Comparison of ENCODE assay signal across 9 cellular contexts in genomic region chr17:39863918-39864746, GRCh38. TPM values are rescaled to one million over a fixed set of nuclear protein-coding genes. Genes with fewer than 3 reads are reported as not detected.
DNase-seq lines count a peak whose midpoint lies in the region; ATAC-seq, FAIRE-seq and TF ChIP-seq lines count a peak whose summit lies in the region.
"Had no signal": no experiment of that assay in that cellular context is flagged by ENCODE, and none has a peak within 500 bp of the region (broad histone marks: within the 10 kb centered on the region; RNA-seq: fewer than 3 reads in every experiment).

Gene IKZF3 (minus strand): TSS chr17:39864312. CDS start chr17:39864126, 186 bp downstream.

- H4K20me1 ChIP-seq in HCT116 (ENCODE audit: insufficient read depth) (no peaks in the 10 kb centered on the region), neural progenitor cell (ENCODE audit: low read depth) (peaks cover 9% of the 10 kb centered on the region)

- peaks cover 4% of the 10 kb centered on the region for H3K9me3 Mint-ChIP-seq in neural progenitor cell

- 2 to 14% methylated on average over 5 to 50 of the region's 50 CpGs for WGBS in transverse colon (ENCODE audit: low coverage in 1 of 2), 2 donors

- ATAC-seq in HCT116 = peak; percentile 94

- DNase-seq in ELF-1 (ENCODE audit: low read depth, low spot score) (peak; percentile 84), HCT116 (ENCODE audit: low read depth, low spot score) (no peak), NCI-H2171 treated with DMSO at 0.1 percent for 48 hours (lab: John Stamatoyannopoulos, UW) (peak; percentile 31), erythroblast (lab: John Stamatoyannopoulos, UW) (peak; percentile 16 to 17), neural progenitor cell (ENCODE audit: low spot score) (peak; percentile 93), transverse colon (peak; percentile 81), urothelium cell line (ENCODE audit: low spot score) (no peak)

- peak within 1 kb of the TSS in 1 of 2 experiments; percentile 29; a peak in 2 of 4 replicates for H3K4me3 ChIP-seq in HCT116 (replicated peaks in 1 of 2; ENCODE audit: low read depth in 1 of 2, low read length in 2 of 2)
- no peak within 1 kb of the TSS for H3K4me3 ChIP-seq in neural progenitor cell
- peak within 1 kb of the TSS in 3 of 4 donors; percentile 6 to 46 (median 22) for H3K4me3 ChIP-seq in transverse colon

- H3K4me1 ChIP-seq in HCT116 (ENCODE audit: control insufficient read depth in 1 of 2, insufficient read depth in 2 of 2, low read length in 2 of 2) (peaks cover 7 to 14% of the 10 kb centered on the region in 2 experiments; a peak in 3 of 4 replicates), neural progenitor cell (no peaks in the 10 kb centered on the region), transverse colon (peaks cover 0 to 17% (median 8%) of the 10 kb centered on the region in 4 donors)

- H3K4me2 ChIP-seq in HCT116 (ENCODE audit: low read length) = peak within 1 kb of the TSS; percentile 66
- peak within 1 kb of the TSS; percentile 47 for H3K4me2 ChIP-seq in neural progenitor cell

- TF ChIP-seq RAD21 in HCT116 (IDR thresholded peaks at IDR 0.05; ENCODE audit: low read depth) = peak; percentile 63

- H3K36me3 ChIP-seq in HCT116 (ENCODE audit: control insufficient read depth in 1 of 2, insufficient read depth in 2 of 2, low read length in 2 of 2) (no peaks in the 10 kb centered on the region), neural progenitor cell (no peaks in the 10 kb centered on the region), transverse colon (no peaks in the 10 kb centered on the region)

- peaks cover 8% of the 10 kb centered on the region for H3K4me1 Mint-ChIP-seq in neural progenitor cell

- in situ Hi-C loops in transverse colon (cut with MboI; ENCODE audit: low pct_ligation_motif_present in 1 of 4, low pct_unique_long_range_greater_than_20kb in 1 of 4, low sequenced_read_pairs in 3 of 4) = no loop called here

- H3K9me3 ChIP-seq in HCT116 (ENCODE audit: control insufficient read depth in 1 of 2, insufficient read depth in 1 of 2, low read depth in 1 of 2, low read length in 2 of 2) (no peaks in the 10 kb centered on the region), neural progenitor cell (ENCODE audit: low read depth) (no peaks in the 10 kb centered on the region), transverse colon (no peaks in the 10 kb centered on the region)

- POLR2A ChIA-PET in HCT116 (lab: Charles Lee) = no interaction called here
- POLR2A ChIA-PET in activated CD8-positive, alpha-beta memory T cell treated with anti-CD3 and anti-CD28 coated beads for 36 hours (lab: Charles Lee) = interaction anchor here (0.7 to 2.9 kb wide), 5 partner anchors 62 to 109 kb away, joined by 4 to 19 read pairs (median 7); no protein-coding TSS in a partner anchor

- no peak within 1 kb of the TSS for H3K27ac ChIP-seq in HCT116 (ENCODE audit: low read depth, low read length)
- no peak within 1 kb of the TSS for H3K27ac ChIP-seq in neural progenitor cell
- H3K27ac ChIP-seq in transverse colon = peak within 1 kb of the TSS; percentile 31 to 52 (median 44)
- H3K27ac ChIP-seq: epithelial cell of prostate had no signal

- H3K79me2 ChIP-seq in HCT116 (ENCODE audit: insufficient read depth, low read length) (no peaks in the 10 kb centered on the region), neural progenitor cell (ENCODE audit: low read depth) (no peaks in the 10 kb centered on the region)

- H3K36me3 Mint-ChIP-seq in neural progenitor cell = no peaks in the 10 kb centered on the region

- FAIRE-seq in urothelium cell line (lab: Jason Lieb, UNC) = no peak

- no peak for TF ChIP-seq POLR2A in HCT116 (IDR thresholded peaks at IDR 0.05; ENCODE audit: borderline replicate concordance, extremely low read depth, insufficient read depth, insufficient read length)
- TF ChIP-seq POLR2A in erythroblast (IDR thresholded peaks at IDR 0.05; ENCODE audit: low read length) = peak; percentile 31
- TF ChIP-seq POLR2A in transverse colon (IDR thresholded peaks at IDR 0.05) = no peak

- no peaks in the 10 kb centered on the region for H3K9me2 ChIP-seq in HCT116 (ENCODE audit: insufficient read depth)

- peaks cover 8% of the 10 kb centered on the region for H3F3A ChIP-seq in neural progenitor cell (ENCODE audit: low read depth)

- RAD21 ChIA-PET in HCT116 (lab: Charles Lee; ENCODE audit: low non-redundant PET in 1 of 2, low total read pairs in 2 of 2, uncharacterized antibody in 2 of 2, unreplicated experiment in 2 of 2) = no interaction called here

- H3K9ac ChIP-seq in HCT116 (ENCODE audit: low read length) = no peak within 1 kb of the TSS
- no peak within 1 kb of the TSS for H3K9ac ChIP-seq in neural progenitor cell

- peak within 1 kb of the TSS; percentile 58 for H3K4me3 Mint-ChIP-seq in neural progenitor cell

- no peak for TF ChIP-seq EP300 in transverse colon (IDR thresholded peaks at IDR 0.05; ENCODE audit: low read depth)

- intact Hi-C loops in HCT116 (cut with micrococcal nuclease) = no loop called here
- intact Hi-C loops in transverse colon (cut with DNase I; ENCODE audit: low total_unique reads) = no loop called here

- peak within 1 kb of the TSS; percentile 97 for H2AFZ ChIP-seq in HCT116 (ENCODE audit: low read depth, low read length, poor library complexity, severe bottlenecking)
- no peak within 1 kb of the TSS for H2AFZ ChIP-seq in neural progenitor cell (replicated peaks)

- BruUV-seq in HCT116 (replicated peaks; lab: Mats Ljungman, UMichigan) = no TSS peak

- CTCF ChIA-PET in HCT116 (lab: Charles Lee) = no interaction called here
- CTCF ChIA-PET in activated CD8-positive, alpha-beta memory T cell treated with anti-CD3 and anti-CD28 coated beads for 36 hours (lab: Charles Lee) = interaction anchor here (0.8 to 1.7 kb wide), 9 partner anchors 9 to 241 kb away, joined by 3 to 9 read pairs (median 4); no protein-coding TSS in a partner anchor

- no peak within 1 kb of the TSS for H3K27ac Mint-ChIP-seq in neural progenitor cell

- TF ChIP-seq CTCF in HCT116 (IDR thresholded peaks at IDR 0.05 in 2 of 3, conservative IDR thresholded peaks at IDR 0.05 in 1 of 3; ENCODE audit: borderline replicate concordance in 1 of 3, insufficient read depth in 1 of 3, low read depth in 2 of 3, low read length in 2 of 3) (0 out of 6 replicates have a peak, but pooled peaks of 1 of the 3 experiments have one; percentile 27), neural progenitor cell (IDR thresholded peaks at IDR 0.05) (peak; percentile 41), transverse colon (IDR thresholded peaks at IDR 0.05) (peak in 1 of 5 experiments; percentile 15)

- H3K27me3 ChIP-seq in HCT116 (ENCODE audit: insufficient read depth, low read length) (peaks cover 28% of the 10 kb centered on the region), neural progenitor cell (peaks cover 82% of the 10 kb centered on the region), transverse colon (peaks cover 93% of the 10 kb centered on the region)

- peaks cover 38% of the 10 kb centered on the region for H3K27me3 Mint-ChIP-seq in neural progenitor cell (ENCODE audit: insufficient read depth, low read depth)

TF ChIP-seq in HCT116, 20 proteins besides CTCF, POLR2A, EP300 and RAD21:
- TF ChIP-seq TCF7L2 (IDR thresholded peaks at IDR 0.05; ENCODE audit: borderline replicate concordance, extremely low read depth, insufficient read depth, insufficient read length) (peak; percentile 53), ZFX (IDR thresholded peaks at IDR 0.05) (no peak), CBX3 (IDR thresholded peaks at IDR 0.05; ENCODE audit: low read depth) (peak; percentile 83), JUND (IDR thresholded peaks at IDR 0.05) (no peak), MAX (IDR thresholded peaks at IDR 0.05) (peak; percentile 99), EZH2phosphoT487 (IDR thresholded peaks at IDR 0.05; ENCODE audit: borderline replicate concordance) (peak; percentile 95)
TF ChIP-seq in HCT116: peak in this region for 4.

RNA-seq across cellular contexts. Expression of gene IKZF3, which starts in this region (rescaled TPM):
- total RNA-seq in HCT116 (2021; ENCODE audit: unreplicated experiment) (0.30 TPM), neural progenitor cell (ENCODE audit: low replicate concordance) (under 0.01 TPM in 1 of 2 replicates, not detected in the other), transverse colon (10 to 100 TPM in 1 of 4 donors, 1 to 10 TPM in 3; 2.2 to 13.5 (median 3.0) TPM)
- 0.04 and 0.07 TPM in 2 replicates for polyA plus RNA-seq in HCT116 (2012)
- 10 to 100 TPM; 92.3 to 93.0 TPM for total RNA-seq in activated CD8-positive, alpha-beta memory T cell treated with anti-CD3 and anti-CD28 coated beads for 36 hours

Comparison
In these comparisons a context has a peak if more than half of its experiments do, and no peak if none do; other contexts are left out.
1. RNA of gene IKZF3 (total RNA-seq): 92.3 to 93.0 TPM in activated CD8-positive, alpha-beta memory T cell treated with anti-CD3 and anti-CD28 coated beads for 36 hours; 2.2 to 13.5 TPM in transverse colon, 0.30 TPM in HCT116 (single experiment) and under 0.01 TPM in neural progenitor cell; every median in the first group is over 4 times any median in the second.
2. Peak in ATAC-seq and H3K4me2 ChIP-seq in HCT116; RNA of the gene not detected or under 1 TPM.
3. Peak in DNase-seq and H3K4me2 ChIP-seq in neural progenitor cell; RNA of the gene not detected or under 1 TPM.
4. DNase-seq: peak in ELF-1 (single experiment), NCI-H2171 treated with DMSO at 0.1 percent for 48 hours (single experiment), erythroblast (2 of 2) and transverse colon (single experiment); none in HCT116 (single experiment) and urothelium cell line (single experiment).
5. H3K27ac ChIP-seq: peak in transverse colon (4 of 4); none in HCT116 (single experiment) and neural progenitor cell (single experiment).